Comparison of ENCODE assay signal across 27 cellular contexts in genomic region chr2:227341553-227341952, GRCh38.
"Had no signal": no experiment of that assay in that cellular context is flagged by ENCODE, and none has a peak within 500 bp of the region (broad histone marks: within the 10 kb centered on the region; RNA-seq: fewer than 3 reads in every experiment).

No MANE protein-coding gene starts in this region.

- H3K36me3 ChIP-seq: ovary, uterus had no signal

- H3K4me3 ChIP-seq: ovary, psoas muscle, skin epidermis, smooth muscle cell, spleen, suprapubic skin, testis, tibial artery, transverse colon, upper lobe of right lung, uterus had no signal

- DNase-seq: naive thymus-derived CD8-positive, alpha-beta T cell; nephron progenitor cell; occipital lobe; ovary; posterior cingulate gyrus; psoas muscle; right cardiac atrium; spleen; stimulated activated CD4-positive, alpha-beta T cell treated with anti-CD3 and anti-CD28 coated beads, Interleukin-12 subunit alpha, Interleukin-12 subunit beta, amount 100 ng/mL, for 4 hours; stimulated activated CD4-positive, alpha-beta T cell treated with anti-CD3 and anti-CD28 coated beads, Interleukin-1b, Interleukin-23, amount 100 ng/mL, for 48 hours; stimulated activated CD4-positive, alpha-beta T cell treated with anti-CD3 and anti-CD28 coated beads, Interleukin-4, amount 100 ng/mL, for 1 hour; stimulated activated CD4-positive, alpha-beta T cell treated with anti-CD3 and anti-CD28 coated beads, Interleukin-4, amount 100 ng/mL, for 4 hours; stimulated activated CD8-positive, alpha-beta memory T cell treated with anti-CD3 and anti-CD28 coated beads, Interleukin-4, amount 100 ng/mL, for 48 hours; stimulated activated naive CD4-positive, alpha-beta T cell; stimulated activated naive CD8-positive, alpha-beta T cell treated with anti-CD3 and anti-CD28 coated beads, Interleukin-15, amount 100 ng/mL, for 72 hours; stimulated activated naive CD8-positive, alpha-beta T cell treated with anti-CD3 and anti-CD28 coated beads, Interleukin-15, Interleukin-2, amounts not matched to agents 100 U/mL and 50 U/mL, for 24 hours; substantia nigra; testis; tibial artery; transverse colon; upper lobe of right lung; uterus had no signal

- H3K9me3 ChIP-seq: neutrophil, ovary, psoas muscle, spleen, suprapubic skin, testis, tibial artery, transverse colon, upper lobe of right lung, uterus had no signal

- H3K27ac ChIP-seq: neutrophil, ovary, parathyroid adenoma, psoas muscle, skin epidermis, spleen, suprapubic skin, testis, tibial artery, transverse colon, upper lobe of right lung, uterus had no signal

- H3K4me1 ChIP-seq: parathyroid adenoma, psoas muscle, spleen, suprapubic skin, testis, tibial artery, transverse colon, upper lobe of right lung, uterus had no signal
